10 cellular contexts compared by ENCODE assay signal in genomic region chr5:126508251-126508961, GRCh38.
DNase-seq lines count a peak whose midpoint lies in the region; ATAC-seq and TF ChIP-seq lines count a peak whose summit lies in the region.
"Had no signal": no experiment of that assay in that cellular context is flagged by ENCODE, and none has a peak within 500 bp of the region (broad histone marks: within the 10 kb centered on the region; RNA-seq: fewer than 3 reads in every experiment).

No MANE protein-coding gene starts in this region.

- no peaks in the 10 kb centered on the region for H3K36me3 ChIP-seq in breast epithelium
- H3K36me3 ChIP-seq: SJCRH30 had no signal

- TF ChIP-seq POLR2A in breast epithelium (IDR thresholded peaks at IDR 0.05), result no peak

- H3K27ac ChIP-seq in CD4-positive, alpha-beta T cell (ENCODE audit: low read depth, low read length), result no peak overlapping the region
- peak overlapping the region; percentile 71 to 81 for H3K27ac ChIP-seq in breast epithelium
- H3K27ac ChIP-seq: SJCRH30 had no signal

- CTCF ChIA-PET in CD4-positive, alpha-beta T cell (lab: Charles Lee), result interaction anchor here (0.5 to 1.2 kb wide), 2 partner anchors 9 to 27 kb away, joined by 3 to 6 read pairs; no protein-coding TSS in a partner anchor

- H3K27me3 Mint-ChIP-seq in CD4-positive, alpha-beta T cell, result no peaks in the 10 kb centered on the region
- H3K27me3 Mint-ChIP-seq in natural killer cell treated with Interleukin-12 subunit alpha and Interleukin-12 subunit beta and Interleukin-15 and Interleukin-18, amount 100 ng/mL, for 72 hours, result no peaks in the 10 kb centered on the region

- H3K36me3 Mint-ChIP-seq in CD4-positive, alpha-beta T cell (ENCODE audit: low read depth), result peaks cover 3% of the 10 kb centered on the region
- H3K36me3 Mint-ChIP-seq in natural killer cell treated with Interleukin-12 subunit alpha and Interleukin-12 subunit beta and Interleukin-15 and Interleukin-18, amount 100 ng/mL, for 72 hours, result no peaks in the 10 kb centered on the region

- H3K4me1 Mint-ChIP-seq in CD4-positive, alpha-beta T cell (ENCODE audit: low read depth), result peaks cover 55% of the 10 kb centered on the region
- peaks cover 3 to 8% of the 10 kb centered on the region in 2 donors for H3K4me1 Mint-ChIP-seq in natural killer cell treated with Interleukin-12 subunit alpha and Interleukin-12 subunit beta and Interleukin-15 and Interleukin-18, amount 100 ng/mL, for 72 hours (ENCODE audit: low read depth in 2 of 2)

- H3K4me1 ChIP-seq in breast epithelium, result peaks cover 6 to 8% of the 10 kb centered on the region in 2 donors

- H3K27me3 ChIP-seq in CD4-positive, alpha-beta T cell (ENCODE audit: control insufficient read depth, insufficient read depth, low read length), result no peaks in the 10 kb centered on the region
- H3K27me3 ChIP-seq in breast epithelium, result no peaks in the 10 kb centered on the region
- H3K27me3 ChIP-seq: SJCRH30 had no signal

- POLR2A ChIA-PET in CD4-positive, alpha-beta T cell (lab: Charles Lee), result interaction anchor here (0.9 to 2.4 kb wide), 5 partner anchors 9 to 269 kb away, joined by 3 to 11 read pairs (median 8); partner anchors contain the start of genes GRAMD2B and LMNB1

- H3K27ac Mint-ChIP-seq in CD4-positive, alpha-beta T cell, result peak overlapping the region; percentile 92
- peak overlapping the region in 1 of 2 donors; percentile 66 for H3K27ac Mint-ChIP-seq in natural killer cell treated with Interleukin-12 subunit alpha and Interleukin-12 subunit beta and Interleukin-15 and Interleukin-18, amount 100 ng/mL, for 72 hours

- intact Hi-C loops in CD4-positive, alpha-beta T cell (cut with DNase I, micrococcal nuclease), result loop anchor here in 1 of 2 experiments (2.0 kb wide), 1 partner anchor 30 kb away; no protein-coding TSS in a partner anchor
- intact Hi-C loops in breast epithelium (cut with DNase I; ENCODE audit: low total_unique reads), result no loop called here

- H3K9me3 ChIP-seq in CD4-positive, alpha-beta T cell (ENCODE audit: control insufficient read depth, low read length), result no peaks in the 10 kb centered on the region
- H3K9me3 ChIP-seq in breast epithelium, result no peaks in the 10 kb centered on the region
- H3K9me3 ChIP-seq: SJCRH30 had no signal

- H3K4me3 Mint-ChIP-seq in CD4-positive, alpha-beta T cell, result peak overlapping the region; percentile 85
- H3K4me3 Mint-ChIP-seq in natural killer cell treated with Interleukin-12 subunit alpha and Interleukin-12 subunit beta and Interleukin-15 and Interleukin-18, amount 100 ng/mL, for 72 hours, result peak overlapping the region; percentile 18

- no peak for DNase-seq in CD4-positive, alpha-beta T cell
- peak; percentile 76 for DNase-seq in MV-4-11 (lab: John Stamatoyannopoulos, UW)
- DNase-seq in breast epithelium (ENCODE audit: low spot score in 2 of 2), result no peak
- DNase-seq in natural killer cell treated with Interleukin-12 subunit alpha and Interleukin-12 subunit beta and Interleukin-15 and Interleukin-18, amount 100 ng/mL, for 72 hours (ENCODE audit: low spot score), result no peak
- no peak for DNase-seq in hippocampal formation (lab: John Stamatoyannopoulos, UW)
- DNase-seq in NCI-H1048 (lab: John Stamatoyannopoulos, UW), result no peak
- DNase-seq in NCI-H1417 treated with DMSO at 0.1 percent for 48 hours (lab: John Stamatoyannopoulos, UW), result no peak
- no peak for DNase-seq in germinal center (ENCODE audit: low spot score)
- DNase-seq: NCI-H1436, SJCRH30 had no signal

- ATAC-seq in CD4-positive, alpha-beta T cell (ENCODE audit: poor library complexity), result no peak
- no peak for ATAC-seq in natural killer cell treated with Interleukin-12 subunit alpha and Interleukin-12 subunit beta and Interleukin-15 and Interleukin-18, amount 100 ng/mL, for 72 hours

- H3K9me3 Mint-ChIP-seq in CD4-positive, alpha-beta T cell, result peaks cover 4% of the 10 kb centered on the region
- H3K9me3 Mint-ChIP-seq in natural killer cell treated with Interleukin-12 subunit alpha and Interleukin-12 subunit beta and Interleukin-15 and Interleukin-18, amount 100 ng/mL, for 72 hours, result no peaks in the 10 kb centered on the region

- no peak for TF ChIP-seq CTCF in CD4-positive, alpha-beta T cell (IDR thresholded peaks at IDR 0.05)
- no peak for TF ChIP-seq CTCF in breast epithelium (IDR thresholded peaks at IDR 0.05)

- peak overlapping the region in 1 of 3 donors; percentile 6 for H3K4me3 ChIP-seq in breast epithelium
- H3K4me3 ChIP-seq: SJCRH30 had no signal
